12 cellular contexts compared by ENCODE assay signal in the genomic region with DNA sequence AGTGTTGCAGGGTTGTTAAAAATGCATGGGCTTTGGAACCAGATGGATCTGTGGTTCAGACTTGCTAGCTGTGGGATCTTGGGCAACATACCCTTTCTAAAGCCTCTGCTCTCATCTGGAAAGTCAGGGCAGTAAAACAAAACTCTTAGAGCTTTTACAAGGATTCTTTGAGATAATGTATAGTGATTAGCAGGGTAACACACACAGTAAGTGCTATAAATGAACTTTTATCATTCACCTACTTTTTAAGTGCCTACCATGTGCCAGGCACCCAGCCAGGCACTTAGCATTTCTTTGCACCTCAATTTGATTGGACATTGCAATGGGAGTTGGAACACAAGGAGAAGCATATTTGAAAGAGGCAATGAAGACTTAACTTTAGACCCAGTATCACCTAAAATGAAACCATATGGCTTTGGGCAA.
DNase-seq lines count a peak whose midpoint lies in the region; ATAC-seq, FAIRE-seq and TF ChIP-seq lines count a peak whose summit lies in the region.
"Had no signal": no experiment of that assay in that cellular context is flagged by ENCODE, and none has a peak within 500 bp of the region (broad histone marks: within the 10 kb centered on the region; RNA-seq: fewer than 3 reads in every experiment).

No MANE protein-coding gene starts in this region.

- H3K4me2 ChIP-seq in astrocyte (ENCODE audit: low read length) (peak overlapping the region; percentile 1), parathyroid adenoma (ENCODE audit: low read length) (peak overlapping the region; percentile 2)

- H3K36me3 ChIP-seq in astrocyte (ENCODE audit: insufficient read depth, low read length) (no peaks in the 10 kb centered on the region), heart left ventricle (no peaks in the 10 kb centered on the region), parathyroid adenoma (ENCODE audit: control insufficient read depth, insufficient read depth, low read length) (no peaks in the 10 kb centered on the region), thyroid gland (no peaks in the 10 kb centered on the region)

- intact Hi-C loops in heart left ventricle (cut with DNase I) (loop anchor here in 1 of 10 donors (10.0 kb wide), 1 partner anchor 140 kb away; no protein-coding TSS in a partner anchor), thyroid gland (cut with DNase I) (no loop called here)

- peaks cover 37% of the 10 kb centered on the region for H3K4me1 Mint-ChIP-seq in astrocyte (ENCODE audit: low read depth, unreplicated experiment)

- TF ChIP-seq POLR2A in heart left ventricle (IDR thresholded peaks at IDR 0.05) = no peak
- TF ChIP-seq POLR2A in thyroid gland (IDR thresholded peaks at IDR 0.05) = no peak

- no peaks in the 10 kb centered on the region for H4K20me1 ChIP-seq in astrocyte (ENCODE audit: insufficient read depth, low read length)

- peak overlapping the region; percentile 98 for H3K27ac Mint-ChIP-seq in astrocyte (ENCODE audit: unreplicated experiment)
- H3K27ac Mint-ChIP-seq: activated T-cell treated with anti-CD3 and anti-CD28 coated beads, Interleukin-2, amount 50 U/mL, for 72 hours had no signal

- H2AFZ ChIP-seq in astrocyte (ENCODE audit: low read depth, low read length) = no peak overlapping the region
- peak overlapping the region; percentile 22 for H2AFZ ChIP-seq in parathyroid adenoma

- TF ChIP-seq CTCF in astrocyte (IDR thresholded peaks at IDR 0.05; ENCODE audit: insufficient read depth, low read depth, low read length) = no peak
- no peak for TF ChIP-seq CTCF in heart left ventricle (IDR thresholded peaks at IDR 0.05)
- no peak for TF ChIP-seq CTCF in parathyroid adenoma (IDR thresholded peaks at IDR 0.05)
- TF ChIP-seq CTCF in thyroid gland (IDR thresholded peaks at IDR 0.05) = no peak

- H3K9ac ChIP-seq in astrocyte (ENCODE audit: low read length) (peak overlapping the region; percentile 82), parathyroid adenoma (no peak overlapping the region)

- DNase-seq in astrocyte (ENCODE audit: low read depth) (no peak), heart left ventricle (peak in 4 of 5 donors; percentile 52 to 79 (median 70)), thyroid gland (no peak), NCI-H69 (lab: John Stamatoyannopoulos, UW) (no peak)
- DNase-seq in activated T-cell treated with anti-CD3 and anti-CD28 coated beads, Interleukin-2, amount 50 U/mL, for 48 hours = no peak
- DNase-seq: activated T-cell treated with anti-CD3 and anti-CD28 coated beads, Interleukin-2, amount 50 U/mL, for 72 hours; NCI-H1436; NCI-H774; nephron progenitor cell had no signal

- ATAC-seq in heart left ventricle = peak; percentile 70 to 84 (median 74)
- no peak for ATAC-seq in HG03095 (IDR thresholded peaks at IDR 0.05; ENCODE audit: unreplicated experiment)
- ATAC-seq: activated T-cell treated with anti-CD3 and anti-CD28 coated beads, Interleukin-2, amount 50 U/mL, for 72 hours had no signal

- no peaks in the 10 kb centered on the region for H3K27me3 Mint-ChIP-seq in astrocyte (ENCODE audit: low read depth, unreplicated experiment)

- H3K4me3 Mint-ChIP-seq in astrocyte (ENCODE audit: unreplicated experiment) = no peak overlapping the region
- H3K4me3 Mint-ChIP-seq: activated T-cell treated with anti-CD3 and anti-CD28 coated beads, Interleukin-2, amount 50 U/mL, for 72 hours; nephron progenitor cell had no signal

- H3K27ac ChIP-seq in astrocyte (ENCODE audit: low read depth, low read length) (peak overlapping the region; percentile 96), heart left ventricle (peak overlapping the region; percentile 63 to 91 (median 80)), parathyroid adenoma (peak overlapping the region; percentile 78), thyroid gland (no peak overlapping the region)

- H3K4me1 ChIP-seq in astrocyte (ENCODE audit: insufficient read depth, low read length) (peaks cover 23% of the 10 kb centered on the region), heart left ventricle (peaks cover 0 to 29% (median 17%) of the 10 kb centered on the region in 12 donors), parathyroid adenoma (peaks cover 9% of the 10 kb centered on the region), thyroid gland (no peaks in the 10 kb centered on the region)

- H3K4me3 ChIP-seq in astrocyte (ENCODE audit: insufficient read depth, low read depth, low read length) (no peak overlapping the region), heart left ventricle (no peak overlapping the region), parathyroid adenoma (ENCODE audit: low read depth, low read length) (no peak overlapping the region), thyroid gland (replicated peaks in 1 of 3) (no peak overlapping the region)

- H3K27me3 ChIP-seq in astrocyte (ENCODE audit: insufficient read depth, low read length) (no peaks in the 10 kb centered on the region), heart left ventricle (no peaks in the 10 kb centered on the region), parathyroid adenoma (ENCODE audit: control insufficient read depth, insufficient read depth, low read length) (no peaks in the 10 kb centered on the region), thyroid gland (no peaks in the 10 kb centered on the region)

- peaks cover 2% of the 10 kb centered on the region for H3K9me3 Mint-ChIP-seq in astrocyte (ENCODE audit: unreplicated experiment)
- H3K9me3 Mint-ChIP-seq: nephron progenitor cell had no signal

- FAIRE-seq in astrocyte (lab: Jason Lieb, UNC) = peak; percentile 13
- FAIRE-seq: endothelial cell of umbilical vein had no signal

- H3K9me3 ChIP-seq in astrocyte (ENCODE audit: insufficient read depth, low read depth, low read length) (no peaks in the 10 kb centered on the region), heart left ventricle (no peaks in the 10 kb centered on the region), parathyroid adenoma (ENCODE audit: control insufficient read depth, low read length) (no peaks in the 10 kb centered on the region), thyroid gland (no peaks in the 10 kb centered on the region)

- H3K79me2 ChIP-seq in astrocyte (ENCODE audit: insufficient read depth, low read length) (no peaks in the 10 kb centered on the region), parathyroid adenoma (no peaks in the 10 kb centered on the region)

- H3K36me3 Mint-ChIP-seq in astrocyte (ENCODE audit: low read depth, unreplicated experiment) = no peaks in the 10 kb centered on the region

Comparison
In these comparisons a context has a peak if more than half of its experiments do, and no peak if none do; other contexts are left out.
1. DNase-seq: peak in heart left ventricle (4 of 5); none in astrocyte (single experiment), thyroid gland (0 of 2), activated T-cell treated with anti-CD3 and anti-CD28 coated beads, Interleukin-2, amount 50 U/mL, for 48 hours (0 of 2) and NCI-H69 (single experiment).
2. H3K27ac ChIP-seq: peak in astrocyte (single experiment), heart left ventricle (12 of 12) and parathyroid adenoma (single experiment); none in thyroid gland (0 of 3).